16 cellular contexts compared by ENCODE assay signal in the genomic region with DNA sequence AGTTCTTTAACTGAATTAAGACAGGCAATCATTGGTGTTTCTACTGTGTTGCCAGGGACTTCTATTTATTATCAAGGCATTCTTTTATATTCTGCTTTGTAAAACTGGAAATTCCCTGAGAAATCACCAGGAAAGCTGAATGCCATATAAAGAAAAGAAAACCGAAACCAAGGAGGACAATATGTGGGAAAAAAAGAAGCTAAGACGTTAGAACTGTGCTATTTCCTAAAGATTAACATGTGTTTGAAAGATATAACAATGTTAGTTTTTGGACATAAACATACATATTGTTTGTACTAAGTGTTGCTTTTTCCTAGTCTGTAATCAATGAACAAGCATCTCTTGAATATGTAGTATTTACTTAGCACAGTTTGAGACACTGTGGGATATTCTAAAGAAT. TPM values are rescaled to one million over a fixed set of nuclear protein-coding genes. Genes with fewer than 3 reads are reported as not detected.
DNase-seq lines count a peak whose midpoint lies in the region; ATAC-seq and TF ChIP-seq lines count a peak whose summit lies in the region.
"Had no signal": no experiment of that assay in that cellular context is flagged by ENCODE, and none has a peak within 500 bp of the region (broad histone marks: within the 10 kb centered on the region; RNA-seq: fewer than 3 reads in every experiment).

No MANE protein-coding gene starts in this region.

- intact Hi-C loops in sigmoid colon (cut with DNase I): no loop called here

- H3K36me3 Mint-ChIP-seq in brain: no peaks in the 10 kb centered on the region
- H3K36me3 Mint-ChIP-seq: activated naive CD4-positive, alpha-beta T cell treated with anti-CD3 and anti-CD28 coated beads, Interleukin-2, amount 50 U/mL, for 24 hours had no signal

- H3K4me1 ChIP-seq in sigmoid colon: peaks cover 0 to 11% (median 0%) of the 10 kb centered on the region in 4 donors
- H3K4me1 ChIP-seq: BE2C, Peyer's patch had no signal

- H3K4me3 ChIP-seq in sigmoid colon: peak overlapping the region in 3 of 4 donors; percentile 25 to 31 (median 28)

- H3K27me3 Mint-ChIP-seq in brain: peaks cover under 1% of the 10 kb centered on the region

- no peak for ATAC-seq in GM19351 (IDR thresholded peaks at IDR 0.05; ENCODE audit: unreplicated experiment)
- ATAC-seq in HG03280 (IDR thresholded peaks at IDR 0.05; ENCODE audit: unreplicated experiment): no peak

- DNase-seq in EL (peak; percentile 31), iris pigment epithelial cell (ENCODE audit: low read depth) (peak; percentile 60), sigmoid colon (no peak), NCI-H2227 (lab: John Stamatoyannopoulos, UW; ENCODE audit: unreplicated experiment) (no peak)
- no peak for DNase-seq in activated CD4-positive, alpha-beta T cell treated with anti-CD3 and anti-CD28 coated beads, Interleukin-2, amount 50 U/mL, for 1 hour
- DNase-seq: activated CD8-positive, alpha-beta memory T cell treated with anti-CD3 and anti-CD28 coated beads for 24 hours; BE2C; effector CD8-positive, alpha-beta T cell; midbrain; NCI-H226; Peyer's patch; T-helper 9 cell had no signal

- peak overlapping the region; percentile 54 to 74 (median 61) for H3K4me3 Mint-ChIP-seq in brain
- H3K4me3 Mint-ChIP-seq: activated naive CD4-positive, alpha-beta T cell treated with anti-CD3 and anti-CD28 coated beads, Interleukin-2, amount 50 U/mL, for 24 hours had no signal

- peaks cover 4 to 19% (median 15%) of the 10 kb centered on the region in 5 experiments for H3K9me3 Mint-ChIP-seq in brain
- H3K9me3 Mint-ChIP-seq: activated naive CD4-positive, alpha-beta T cell treated with anti-CD3 and anti-CD28 coated beads, Interleukin-2, amount 50 U/mL, for 24 hours had no signal

- TF ChIP-seq CTCF in brain (conservative IDR thresholded peaks at IDR 0.05) (no peak), sigmoid colon (IDR thresholded peaks at IDR 0.05) (no peak)

- peak overlapping the region; percentile 0 to 93 (median 85) for H3K27ac Mint-ChIP-seq in brain
- H3K27ac Mint-ChIP-seq: activated naive CD4-positive, alpha-beta T cell treated with anti-CD3 and anti-CD28 coated beads, Interleukin-2, amount 50 U/mL, for 24 hours had no signal

- H3K4me1 Mint-ChIP-seq in brain: peaks cover 19% of the 10 kb centered on the region
- H3K4me1 Mint-ChIP-seq: activated naive CD4-positive, alpha-beta T cell treated with anti-CD3 and anti-CD28 coated beads, Interleukin-2, amount 50 U/mL, for 24 hours had no signal

- 20 to 25% methylated on average over 2 of the region's 2 CpGs for WGBS in sigmoid colon, 2 donors

- no peaks in the 10 kb centered on the region for H3K27me3 ChIP-seq in sigmoid colon
- H3K27me3 ChIP-seq: Peyer's patch had no signal

- no peaks in the 10 kb centered on the region for H3K36me3 ChIP-seq in sigmoid colon
- H3K36me3 ChIP-seq: BE2C, Peyer's patch had no signal

- TF ChIP-seq EP300 in sigmoid colon (IDR thresholded peaks at IDR 0.05): no peak

- H3K9me3 ChIP-seq in sigmoid colon: no peaks in the 10 kb centered on the region
- H3K9me3 ChIP-seq: BE2C, Peyer's patch had no signal

- peak overlapping the region in 2 of 4 donors; percentile 12 to 25 for H3K27ac ChIP-seq in sigmoid colon
- H3K27ac ChIP-seq: Peyer's patch had no signal

- TF ChIP-seq POLR2A in sigmoid colon (IDR thresholded peaks at IDR 0.05): no peak

RNA-seq across cellular contexts. Expression of a gene that starts 47.2 kb away (rescaled TPM):
- polyA plus RNA-seq in brain (ENCODE audit: insufficient read depth, low read depth, low replicate concordance) (12.4 TPM), sigmoid colon (1 to 10 TPM; 1.4 to 3.8 (median 1.8) TPM)
- 10 to 100 TPM; 13.3 to 20.3 (median 15.1) TPM for total RNA-seq in sigmoid colon

RNA-seq across cellular contexts. Expression of a gene that starts 48.4 kb away (rescaled TPM):
- 1.8 TPM for polyA plus RNA-seq in brain (ENCODE audit: insufficient read depth, low read depth, low replicate concordance)
- 10 to 100 TPM; 10.9 to 16.7 (median 14.1) TPM for total RNA-seq in sigmoid colon
- 1 to 10 TPM in 2 of 3 donors, under 1 TPM in 1; 0.92 to 6.7 (median 1.8) TPM for polyA plus RNA-seq in sigmoid colon

Comparison
In these comparisons a context has a peak if more than half of its experiments do, and no peak if none do; other contexts are left out.
1. DNase-seq: peak in EL (single experiment) and iris pigment epithelial cell (single experiment); none in sigmoid colon (single experiment), NCI-H2227 (single experiment) and activated CD4-positive, alpha-beta T cell treated with anti-CD3 and anti-CD28 coated beads, Interleukin-2, amount 50 U/mL, for 1 hour (single experiment).